ENCODE assay signal across 24 cellular contexts in genomic region chr3:130897316-130897715, GRCh38. TPM values are rescaled to one million over a fixed set of nuclear protein-coding genes. Genes with fewer than 3 reads are reported as not detected.
DNase-seq lines count a peak whose midpoint lies in the region; ATAC-seq and TF ChIP-seq lines count a peak whose summit lies in the region.
"Had no signal": no experiment of that assay in that cellular context is flagged by ENCODE, and none has a peak within 500 bp of the region (broad histone marks: within the 10 kb centered on the region; RNA-seq: fewer than 3 reads in every experiment).

No MANE protein-coding gene starts in this region.

- peaks cover 8% of the 10 kb centered on the region for H3K36me3 Mint-ChIP-seq in activated T-helper 17 cell treated with anti-CD3 and anti-CD28 coated beads, Interleukin-2, amount 50 U/mL, for 72 hours (ENCODE audit: low read depth)
- H3K36me3 Mint-ChIP-seq in type B pancreatic cell, result no peaks in the 10 kb centered on the region
- peaks cover 0 to 5% of the 10 kb centered on the region in 2 donors for H3K36me3 Mint-ChIP-seq in stimulated activated naive B cell treated with anti-CD40 and anti-IgM and Interleukin-4, amounts not matched to agents 10 μg/mL and 1 μg/mL and 100 μg/mL, for 72 hours
- H3K36me3 Mint-ChIP-seq: mesothelial cell of epicardium; naive thymus-derived CD8-positive, alpha-beta T cell; T-cell had no signal

- H4K20me1 ChIP-seq in mammary epithelial cell (ENCODE audit: insufficient read depth, low read length), result no peaks in the 10 kb centered on the region

- dilution Hi-C loops in mammary epithelial cell (cut with HindIII; ENCODE audit: low sequenced_read_pairs), result no loop called here

- TF ChIP-seq CTCF in mammary epithelial cell (conservative IDR thresholded peaks at IDR 0.05 in 1 of 2, IDR thresholded peaks at IDR 0.05 in 1 of 2; ENCODE audit: extremely low read depth in 1 of 2, insufficient read depth in 1 of 2, low read depth in 1 of 2, low read length in 2 of 2) (no peak), breast epithelium (IDR thresholded peaks at IDR 0.05) (no peak), fibroblast of the aortic adventitia (IDR thresholded peaks at IDR 0.05; ENCODE audit: insufficient read depth, low read length) (no peak), type B pancreatic cell (conservative IDR thresholded peaks at IDR 0.05) (no peak)

- DNase-seq in mammary epithelial cell (no peak), breast epithelium (ENCODE audit: low spot score in 2 of 2) (no peak), fibroblast of the aortic adventitia (ENCODE audit: low read depth) (peak; percentile 22), type B pancreatic cell (ENCODE audit: extremely low spot score, unreplicated experiment) (no peak), KG1 (lab: John Stamatoyannopoulos, UW) (no peak), HAP-1 (ENCODE audit: low spot score in 2 of 2) (no peak)
- DNase-seq in stimulated activated naive B cell treated with anti-CD40 and anti-IgM and Interleukin-4, amounts not matched to agents 10 μg/mL and 1 μg/mL and 100 μg/mL, for 72 hours, result no peak
- DNase-seq: activated naive CD8-positive, alpha-beta T cell treated with anti-CD3 and anti-CD28 coated beads, Interleukin-2, amount 10 ng/mL, durations not matched to agents 7 days and 5 days; Calu3; H9; naive thymus-derived CD8-positive, alpha-beta T cell; NCI-H1694 treated with DMSO at 0.1 percent for 48 hours; NCI-H2171 treated with DMSO at 0.1 percent for 48 hours; NCI-H69; OCI-M1; posterior cingulate gyrus; T-cell had no signal

- H3K4me1 Mint-ChIP-seq in activated T-helper 17 cell treated with anti-CD3 and anti-CD28 coated beads, Interleukin-2, amount 50 U/mL, for 72 hours, result peaks cover 36% of the 10 kb centered on the region
- H3K4me1 Mint-ChIP-seq in type B pancreatic cell (ENCODE audit: unreplicated experiment), result peaks cover 40% of the 10 kb centered on the region
- peaks cover 26 to 53% of the 10 kb centered on the region in 2 donors for H3K4me1 Mint-ChIP-seq in stimulated activated naive B cell treated with anti-CD40 and anti-IgM and Interleukin-4, amounts not matched to agents 10 μg/mL and 1 μg/mL and 100 μg/mL, for 72 hours

- H3K4me3 ChIP-seq in mammary epithelial cell (replicated peaks in 1 of 3; ENCODE audit: insufficient read depth in 1 of 3, low read depth in 2 of 3, low read length in 3 of 3), result no peak overlapping the region
- H3K4me3 ChIP-seq in breast epithelium, result no peak overlapping the region
- H3K4me3 ChIP-seq in fibroblast of the aortic adventitia (ENCODE audit: low read depth, low read length), result no peak overlapping the region
- H3K4me3 ChIP-seq in HAP-1, result no peak overlapping the region
- H3K4me3 ChIP-seq: coronary artery, K562 had no signal

- intact Hi-C loops in mammary epithelial cell (cut with micrococcal nuclease), result loop anchor here (10.0 kb wide), 2 partner anchors 623 to 1137 kb away; partner anchors contain the start of gene CPNE4
- intact Hi-C loops in breast epithelium (cut with DNase I; ENCODE audit: low total_unique reads), result loop anchor here (10.0 kb wide), 1 partner anchor 143 kb away; no protein-coding TSS in a partner anchor

- no peak for ATAC-seq in activated T-helper 17 cell treated with anti-CD3 and anti-CD28 coated beads, Interleukin-2, amount 50 U/mL, for 72 hours (replicated peaks)
- ATAC-seq in stimulated activated naive B cell treated with anti-CD40 and anti-IgM and Interleukin-4, amounts not matched to agents 10 μg/mL and 1 μg/mL and 100 μg/mL, for 72 hours (replicated peaks), result no peak
- ATAC-seq: K562; left lobe of liver; naive thymus-derived CD8-positive, alpha-beta T cell; Right ventricle myocardium inferior; sciatic nerve; T-cell had no signal

- H3K9me3 ChIP-seq in mammary epithelial cell (replicated peaks; ENCODE audit: insufficient read depth, low read length) (no peaks in the 10 kb centered on the region), breast epithelium (no peaks in the 10 kb centered on the region), HAP-1 (no peaks in the 10 kb centered on the region)

- H3K27me3 Mint-ChIP-seq in activated T-helper 17 cell treated with anti-CD3 and anti-CD28 coated beads, Interleukin-2, amount 50 U/mL, for 72 hours, result no peaks in the 10 kb centered on the region
- no peaks in the 10 kb centered on the region for H3K27me3 Mint-ChIP-seq in type B pancreatic cell
- H3K27me3 Mint-ChIP-seq in stimulated activated naive B cell treated with anti-CD40 and anti-IgM and Interleukin-4, amounts not matched to agents 10 μg/mL and 1 μg/mL and 100 μg/mL, for 72 hours, result no peaks in the 10 kb centered on the region
- H3K27me3 Mint-ChIP-seq: activated naive CD8-positive, alpha-beta T cell treated with anti-CD3 and anti-CD28 coated beads, Interleukin-2, amount 10 ng/mL, durations not matched to agents 7 days and 5 days; naive thymus-derived CD8-positive, alpha-beta T cell; T-cell had no signal

- H3K36me3 ChIP-seq in mammary epithelial cell (ENCODE audit: insufficient read depth, low read length), result no peaks in the 10 kb centered on the region
- no peaks in the 10 kb centered on the region for H3K36me3 ChIP-seq in breast epithelium
- no peaks in the 10 kb centered on the region for H3K36me3 ChIP-seq in HAP-1 (replicated peaks)

- H3K27me3 ChIP-seq in mammary epithelial cell (ENCODE audit: insufficient read depth, low read length), result no peaks in the 10 kb centered on the region
- H3K27me3 ChIP-seq in breast epithelium, result no peaks in the 10 kb centered on the region
- no peaks in the 10 kb centered on the region for H3K27me3 ChIP-seq in HAP-1 (ENCODE audit: low read depth)

- H3K9ac ChIP-seq in mammary epithelial cell (ENCODE audit: insufficient read depth, low read length), result no peak overlapping the region

- no peaks in the 10 kb centered on the region for H3K9me3 Mint-ChIP-seq in activated T-helper 17 cell treated with anti-CD3 and anti-CD28 coated beads, Interleukin-2, amount 50 U/mL, for 72 hours
- H3K9me3 Mint-ChIP-seq in type B pancreatic cell, result no peaks in the 10 kb centered on the region
- no peaks in the 10 kb centered on the region for H3K9me3 Mint-ChIP-seq in stimulated activated naive B cell treated with anti-CD40 and anti-IgM and Interleukin-4, amounts not matched to agents 10 μg/mL and 1 μg/mL and 100 μg/mL, for 72 hours
- H3K9me3 Mint-ChIP-seq: activated naive CD8-positive, alpha-beta T cell treated with anti-CD3 and anti-CD28 coated beads, Interleukin-2, amount 10 ng/mL, durations not matched to agents 7 days and 5 days; H9; mesothelial cell of epicardium; naive thymus-derived CD8-positive, alpha-beta T cell; T-cell had no signal

- no peak for TF ChIP-seq POLR2A in breast epithelium (IDR thresholded peaks at IDR 0.05)

- no TSS peak for BruUV-seq in mammary epithelial cell (replicated peaks; lab: Mats Ljungman, UMichigan)

- WGBS in mammary epithelial cell (ENCODE audit: low coverage, missing lambda C conversion rate), result 100% methylated on average over 2 of the region's 2 CpGs

- CTCF ChIA-PET in mammary epithelial cell (lab: Charles Lee; ENCODE audit: low non-redundant PET), result no interaction called here

- in situ Hi-C loops in mammary epithelial cell (cut with MboI; ENCODE audit: low sequenced_read_pairs in 2 of 2) (no loop called here), HAP-1 (cut with MboI; ENCODE audit: low sequenced_read_pairs) (loop anchor here (25.0 kb wide), 1 partner anchor 135 kb away; no protein-coding TSS in a partner anchor)

- H3K4me1 ChIP-seq in mammary epithelial cell (ENCODE audit: insufficient read depth, low read length), result peaks cover 16% of the 10 kb centered on the region
- peaks cover 0 to 9% of the 10 kb centered on the region in 2 donors for H3K4me1 ChIP-seq in breast epithelium
- H3K4me1 ChIP-seq in HAP-1, result peaks cover 34% of the 10 kb centered on the region

- no peak overlapping the region for H2AFZ ChIP-seq in mammary epithelial cell (ENCODE audit: low read depth, low read length)

- no peak overlapping the region for H3K27ac Mint-ChIP-seq in activated T-helper 17 cell treated with anti-CD3 and anti-CD28 coated beads, Interleukin-2, amount 50 U/mL, for 72 hours
- peak overlapping the region; percentile 37 for H3K27ac Mint-ChIP-seq in type B pancreatic cell
- H3K27ac Mint-ChIP-seq in stimulated activated naive B cell treated with anti-CD40 and anti-IgM and Interleukin-4, amounts not matched to agents 10 μg/mL and 1 μg/mL and 100 μg/mL, for 72 hours, result no peak overlapping the region
- H3K27ac Mint-ChIP-seq: activated naive CD8-positive, alpha-beta T cell treated with anti-CD3 and anti-CD28 coated beads, Interleukin-2, amount 10 ng/mL, durations not matched to agents 7 days and 5 days; mesothelial cell of epicardium; T-cell had no signal

- peak overlapping the region; percentile 97 for H3K4me3 Mint-ChIP-seq in activated T-helper 17 cell treated with anti-CD3 and anti-CD28 coated beads, Interleukin-2, amount 50 U/mL, for 72 hours
- H3K4me3 Mint-ChIP-seq in type B pancreatic cell, result peak overlapping the region; percentile 63
- H3K4me3 Mint-ChIP-seq in stimulated activated naive B cell treated with anti-CD40 and anti-IgM and Interleukin-4, amounts not matched to agents 10 μg/mL and 1 μg/mL and 100 μg/mL, for 72 hours, result no peak overlapping the region
- H3K4me3 Mint-ChIP-seq: activated naive CD8-positive, alpha-beta T cell treated with anti-CD3 and anti-CD28 coated beads, Interleukin-2, amount 10 ng/mL, durations not matched to agents 7 days and 5 days; mesothelial cell of epicardium had no signal

- peaks cover 86% of the 10 kb centered on the region for H3K79me2 ChIP-seq in mammary epithelial cell (ENCODE audit: insufficient read depth, low read length)

- H3K27ac ChIP-seq in mammary epithelial cell (ENCODE audit: insufficient read depth, low read depth, low read length) (no peak overlapping the region), breast epithelium (no peak overlapping the region)
- H3K27ac ChIP-seq: coronary artery had no signal

- peak overlapping the region; percentile 25 for H3K4me2 ChIP-seq in mammary epithelial cell (ENCODE audit: insufficient read depth, low read depth, low read length)

RNA-seq across cellular contexts. Expression of gene ATP2C1, which starts 3.4 kb away (rescaled TPM):
- total RNA-seq in mammary epithelial cell (100 to 1,000 TPM; 111 to 116 TPM), breast epithelium (10 to 100 TPM; 59.4 to 76.4 (median 76.2) TPM), fibroblast of the aortic adventitia (ENCODE audit: low replicate concordance) (73.2 and 106 TPM in 2 replicates), type B pancreatic cell (ENCODE audit: low replicate concordance) (78.3 and 81.0 TPM in 2 replicates)
- polyA plus RNA-seq in mammary epithelial cell, result 72.5 TPM
- polyA minus RNA-seq in mammary epithelial cell, result 93.4 TPM
- total RNA-seq in activated T-helper 17 cell treated with anti-CD3 and anti-CD28 coated beads, Interleukin-2, amount 50 U/mL, for 72 hours, result 10 to 100 TPM; 63.3 to 64.8 TPM

Comparison
In these comparisons a context has a peak if more than half of its experiments do, and no peak if none do; other contexts are left out.
1. H3K4me3 Mint-ChIP-seq: peak in activated T-helper 17 cell treated with anti-CD3 and anti-CD28 coated beads, Interleukin-2, amount 50 U/mL, for 72 hours (single experiment) and type B pancreatic cell (single experiment); none in stimulated activated naive B cell treated with anti-CD40 and anti-IgM and Interleukin-4, amounts not matched to agents 10 μg/mL and 1 μg/mL and 100 μg/mL, for 72 hours (0 of 2).